In genomic region chr11:59815754-59816153, GRCh38 we compare ENCODE assay signal across 30 cellular contexts. TPM values are rescaled to one million over a fixed set of nuclear protein-coding genes. Genes with fewer than 3 reads are reported as not detected.
"Had no signal": no experiment of that assay in that cellular context is flagged by ENCODE, and none has a peak within 500 bp of the region (broad histone marks: within the 10 kb centered on the region; RNA-seq: fewer than 3 reads in every experiment).

No MANE protein-coding gene starts in this region.

- H3K27me3 ChIP-seq: body of pancreas, cardiac muscle cell, foreskin keratinocyte, hepatocyte, right lobe of liver, tibial artery had no signal

- H3K36me3 Mint-ChIP-seq: activated naive CD4-positive, alpha-beta T cell treated with anti-CD3 and anti-CD28 coated beads, Interleukin-2, amount 50 U/mL, for 24 hours; naive B cell had no signal

- H3K9me3 Mint-ChIP-seq: activated CD8-positive, alpha-beta T cell treated with anti-CD3 and anti-CD28 coated beads for 36 hours; activated naive CD4-positive, alpha-beta T cell treated with anti-CD3 and anti-CD28 coated beads, Interleukin-2, amount 50 U/mL, for 24 hours; naive B cell had no signal

- H3K4me3 Mint-ChIP-seq: activated CD4-positive, alpha-beta T cell treated with anti-CD3 and anti-CD28 coated beads, Interleukin-2, amount 10 ng/mL, durations not matched to agents 7 days and 5 days; activated CD8-positive, alpha-beta memory T cell treated with anti-CD3 and anti-CD28 coated beads, Interleukin-2, amount 10 ng/mL, durations not matched to agents 7 days and 5 days; activated CD8-positive, alpha-beta T cell treated with anti-CD3 and anti-CD28 coated beads for 36 hours; activated naive CD4-positive, alpha-beta T cell treated with anti-CD3 and anti-CD28 coated beads, Interleukin-2, amount 50 U/mL, for 24 hours; stimulated activated effector memory CD8-positive, alpha-beta T cell treated with anti-CD3 and anti-CD28 coated beads, Interleukin-12 subunit alpha, Interleukin-12 subunit beta, amount 100 ng/mL, for 72 hours; stimulated activated naive CD8-positive, alpha-beta T cell treated with anti-CD3 and anti-CD28 coated beads, Interleukin-15, amount 100 ng/mL, for 72 hours; T-helper 2 cell treated with Interferon-gamma antibody and Interleukin-4, amounts not matched to agents 5 μg/mL and 100 μg/mL, for 36 hours had no signal

- H3K4me2 ChIP-seq: hepatocyte had no signal

- H3K27ac Mint-ChIP-seq: activated CD4-positive, alpha-beta T cell treated with anti-CD3 and anti-CD28 coated beads, Interleukin-2, amount 10 ng/mL, durations not matched to agents 7 days and 5 days; activated CD8-positive, alpha-beta memory T cell treated with anti-CD3 and anti-CD28 coated beads, Interleukin-2, amount 10 ng/mL, durations not matched to agents 7 days and 5 days; activated CD8-positive, alpha-beta T cell treated with anti-CD3 and anti-CD28 coated beads for 36 hours; activated naive CD4-positive, alpha-beta T cell treated with anti-CD3 and anti-CD28 coated beads, Interleukin-2, amount 50 U/mL, for 24 hours; naive B cell; stimulated activated effector memory CD8-positive, alpha-beta T cell treated with anti-CD3 and anti-CD28 coated beads, Interleukin-12 subunit alpha, Interleukin-12 subunit beta, amount 100 ng/mL, for 72 hours; T-helper 2 cell treated with Interferon-gamma antibody and Interleukin-4, amounts not matched to agents 5 μg/mL and 100 μg/mL, for 36 hours had no signal

- DNase-seq: activated CD4-positive, alpha-beta T cell treated with anti-CD3 and anti-CD28 coated beads, Interleukin-2, amount 10 ng/mL, durations not matched to agents 7 days and 5 days; activated CD4-positive, CD25-positive, alpha-beta regulatory T cell treated with anti-CD3 and anti-CD28 coated beads, Interleukin-2, amount 50 U/mL, for 72 hours; activated CD8-positive, alpha-beta memory T cell treated with anti-CD3 and anti-CD28 coated beads, Interleukin-2, amount 10 ng/mL, durations not matched to agents 7 days and 5 days; activated CD8-positive, alpha-beta T cell treated with anti-CD3 and anti-CD28 coated beads for 36 hours; activated gamma-delta T cell treated with Interleukin-2 at 50 U/mL for 16 hours; anterior cingulate cortex; body of pancreas; dermis blood vessel endothelial cell; effector CD8-positive, alpha-beta T cell; foreskin keratinocyte; kidney; lower lobe of right lung; naive B cell; occipital lobe; right lobe of liver; stimulated activated CD4-positive, alpha-beta T cell treated with anti-CD3 and anti-CD28 coated beads, Interleukin-2, amount 100 ng/mL, for 24 hours; stimulated activated naive CD8-positive, alpha-beta T cell treated with anti-CD3 and anti-CD28 coated beads, Interleukin-15, amount 100 ng/mL, for 72 hours; tibial artery had no signal

- H3K9me3 ChIP-seq: body of pancreas, lower lobe of right lung, right lobe of liver, tibial artery had no signal

- H3K36me3 ChIP-seq: cardiac muscle cell, lower lobe of right lung, right lobe of liver, tibial artery had no signal

- ATAC-seq: activated CD8-positive, alpha-beta memory T cell treated with anti-CD3 and anti-CD28 coated beads, Interleukin-2, amount 10 ng/mL, durations not matched to agents 7 days and 5 days; activated CD8-positive, alpha-beta T cell treated with anti-CD3 and anti-CD28 coated beads for 36 hours; body of pancreas; foreskin keratinocyte; lower lobe of right lung; right lobe of liver; stimulated activated effector memory CD8-positive, alpha-beta T cell treated with anti-CD3 and anti-CD28 coated beads, Interleukin-12 subunit alpha, Interleukin-12 subunit beta, amount 100 ng/mL, for 72 hours; stimulated activated naive CD8-positive, alpha-beta T cell treated with anti-CD3 and anti-CD28 coated beads, Interleukin-15, amount 100 ng/mL, for 72 hours had no signal

- H3K27me3 Mint-ChIP-seq: activated CD4-positive, alpha-beta T cell treated with anti-CD3 and anti-CD28 coated beads, Interleukin-2, amount 10 ng/mL, durations not matched to agents 7 days and 5 days; activated CD8-positive, alpha-beta T cell treated with anti-CD3 and anti-CD28 coated beads for 36 hours; activated naive CD4-positive, alpha-beta T cell treated with anti-CD3 and anti-CD28 coated beads, Interleukin-2, amount 50 U/mL, for 24 hours; stimulated activated naive CD8-positive, alpha-beta T cell treated with anti-CD3 and anti-CD28 coated beads, Interleukin-15, amount 100 ng/mL, for 72 hours had no signal

- H3K79me2 ChIP-seq: hepatocyte had no signal

- H3K4me1 ChIP-seq: body of pancreas, foreskin keratinocyte, right lobe of liver had no signal

- H3K4me3 ChIP-seq: body of pancreas, cardiac muscle cell, hepatocyte, lower lobe of right lung, right lobe of liver, skin epidermis, tibial artery had no signal

- H3K27ac ChIP-seq: body of pancreas, cardiac muscle cell, foreskin keratinocyte, hepatocyte, lower lobe of right lung, right lobe of liver, skin epidermis, tibial artery, VCaP had no signal

RNA-seq across cellular contexts. Expression of gene CBLIF, which starts 29.5 kb away (rescaled TPM):
- total RNA-seq: activated CD4-positive, alpha-beta T cell treated with anti-CD3 and anti-CD28 coated beads, Interleukin-2, amount 10 ng/mL, durations not matched to agents 7 days and 5 days; activated CD8-positive, alpha-beta memory T cell treated with anti-CD3 and anti-CD28 coated beads, Interleukin-2, amount 10 ng/mL, durations not matched to agents 7 days and 5 days; activated CD8-positive, alpha-beta T cell treated with anti-CD3 and anti-CD28 coated beads for 36 hours; body of pancreas; dermis blood vessel endothelial cell; foreskin keratinocyte; glomerular endothelial cell; kidney; lower lobe of right lung; mesenteric fat pad; mucosa of gallbladder; occipital lobe; right lobe of liver; ureter had no signal
- polyA plus RNA-seq: cardiac muscle cell, foreskin keratinocyte, neural cell had no signal

RNA-seq across cellular contexts. Expression of gene TCN1, which starts 50.5 kb away (rescaled TPM):
- total RNA-seq: activated CD4-positive, alpha-beta T cell treated with anti-CD3 and anti-CD28 coated beads, Interleukin-2, amount 10 ng/mL, durations not matched to agents 7 days and 5 days; activated CD8-positive, alpha-beta memory T cell treated with anti-CD3 and anti-CD28 coated beads, Interleukin-2, amount 10 ng/mL, durations not matched to agents 7 days and 5 days; activated CD8-positive, alpha-beta T cell treated with anti-CD3 and anti-CD28 coated beads for 36 hours; cardiac muscle cell; foreskin keratinocyte; glomerular endothelial cell; mesenteric fat pad had no signal
- polyA plus RNA-seq: cardiac muscle cell, neural cell had no signal
